16 cellular contexts compared by ENCODE assay signal in genomic region chr14:103552811-103553210, GRCh38. TPM values are rescaled to one million over a fixed set of nuclear protein-coding genes. Genes with fewer than 3 reads are reported as not detected.
DNase-seq lines count a peak whose midpoint lies in the region; ATAC-seq, FAIRE-seq and TF ChIP-seq lines count a peak whose summit lies in the region.
"Had no signal": no experiment of that assay in that cellular context is flagged by ENCODE, and none has a peak within 500 bp of the region (broad histone marks: within the 10 kb centered on the region; RNA-seq: fewer than 3 reads in every experiment).

No MANE protein-coding gene starts in this region.

- no peak for FAIRE-seq in A549 (lab: Jason Lieb, UNC)
- no peak for FAIRE-seq in astrocyte (lab: Jason Lieb, UNC)
- FAIRE-seq: GM12878 had no signal

- H3K36me3 ChIP-seq in astrocyte (ENCODE audit: insufficient read depth, low read length), result no peaks in the 10 kb centered on the region
- H3K36me3 ChIP-seq in left ventricle myocardium inferior, result no peaks in the 10 kb centered on the region
- no peaks in the 10 kb centered on the region for H3K36me3 ChIP-seq in rectal smooth muscle tissue (ENCODE audit: control insufficient read depth, insufficient read depth, low read length)

- H3K9me3 ChIP-seq in A549 (no peaks in the 10 kb centered on the region), astrocyte (ENCODE audit: insufficient read depth, low read depth, low read length) (no peaks in the 10 kb centered on the region), left ventricle myocardium inferior (replicated peaks) (no peaks in the 10 kb centered on the region)

- H3K4me2 ChIP-seq in A549, result peak overlapping the region; percentile 30; the same call in 2 of the 3 replicates
- H3K4me2 ChIP-seq in astrocyte (ENCODE audit: low read length), result peak overlapping the region; percentile 17

- intact Hi-C loops in left ventricle myocardium inferior (cut with micrococcal nuclease), result no loop called here

- H3K36me3 Mint-ChIP-seq in astrocyte (ENCODE audit: low read depth, unreplicated experiment), result peaks cover 7% of the 10 kb centered on the region
- H3K36me3 Mint-ChIP-seq in activated naive CD8-positive, alpha-beta T cell treated with anti-CD3 and anti-CD28 coated beads for 36 hours, result peaks cover 2% of the 10 kb centered on the region

- no peaks in the 10 kb centered on the region for H3K27me3 Mint-ChIP-seq in astrocyte (ENCODE audit: low read depth, unreplicated experiment)
- no peaks in the 10 kb centered on the region for H3K27me3 Mint-ChIP-seq in activated naive CD8-positive, alpha-beta T cell treated with anti-CD3 and anti-CD28 coated beads for 36 hours
- H3K27me3 Mint-ChIP-seq: activated CD4-positive, alpha-beta memory T cell treated with anti-CD3 and anti-CD28 coated beads, Interleukin-2, amount 10 ng/mL, durations not matched to agents 7 days and 5 days; dendritic cell treated with granulocyte-macrophage colony-stimulating factor and Interleukin-4, amounts not matched to agents 40 ng/mL and 50 ng/mL, for 4 days; stimulated activated naive CD8-positive, alpha-beta T cell treated with anti-CD3 and anti-CD28 coated beads, Interleukin-15, Interleukin-2, amounts not matched to agents 100 ng/mL and 50 ng/mL, for 24 hours had no signal

- CTCF ChIA-PET in A549 (lab: Yijun Ruan, JAX), result interaction anchor here (0.6 to 28.8 kb wide), 5 partner anchors 9 to 351 kb away, joined by 4 to 489 read pairs (median 6); partner anchors contain the start of genes BAG5 and CKB

- ATAC-seq in A549, result no peak; a peak in 1 of 6 replicates
- no peak for ATAC-seq in GM21737 (IDR thresholded peaks at IDR 0.05; ENCODE audit: unreplicated experiment)
- ATAC-seq: GM12878 had no signal

- POLR2A ChIA-PET in A549 (lab: Yijun Ruan, JAX), result interaction anchor here (0.8 to 1.5 kb wide), 2 partner anchors 9 to 31 kb away, joined by 3 to 10 read pairs; partner anchors contain the start of gene BAG5

- H3K4me3 ChIP-seq in A549, result no peak overlapping the region
- no peak overlapping the region for H3K4me3 ChIP-seq in astrocyte (ENCODE audit: insufficient read depth, low read depth, low read length)
- H3K4me3 ChIP-seq in left ventricle myocardium inferior, result peak overlapping the region; percentile 52
- H3K4me3 ChIP-seq in rectal smooth muscle tissue (ENCODE audit: low read length), result no peak overlapping the region
- H3K4me3 ChIP-seq: GM12878, SK-N-MC had no signal

- H3K79me2 ChIP-seq in astrocyte (ENCODE audit: insufficient read depth, low read length), result peaks cover 24% of the 10 kb centered on the region

- no peak overlapping the region for H2AFZ ChIP-seq in astrocyte (ENCODE audit: low read depth, low read length)

- DNase-seq in A549 (ENCODE audit: low read depth in 1 of 2, low spot score in 1 of 2) (no peak), astrocyte (ENCODE audit: low read depth) (no peak), left ventricle myocardium inferior (peak; percentile 15), NCI-H526 (lab: John Stamatoyannopoulos, UW) (no peak), HPDE6-E6E7 (ENCODE audit: extremely low spot score) (no peak)
- DNase-seq in activated naive CD8-positive, alpha-beta T cell treated with anti-CD3 and anti-CD28 coated beads for 36 hours, result no peak
- DNase-seq: activated CD4-positive, alpha-beta memory T cell treated with anti-CD3 and anti-CD28 coated beads, Interleukin-2, amount 10 ng/mL, durations not matched to agents 7 days and 5 days; amygdala; KG1; mesendoderm had no signal

- no peak for TF ChIP-seq RAD21 in A549 (conservative IDR thresholded peaks at IDR 0.05 in 1 of 2, IDR thresholded peaks at IDR 0.05 in 1 of 2)

- H3K27ac ChIP-seq in A549 (no peak overlapping the region), astrocyte (ENCODE audit: low read depth, low read length) (no peak overlapping the region), left ventricle myocardium inferior (replicated peaks) (peak overlapping the region; percentile 99), rectal smooth muscle tissue (ENCODE audit: low read depth, low read length) (peak overlapping the region; percentile 98)
- H3K27ac ChIP-seq: SK-N-MC had no signal

- H3K27me3 ChIP-seq in astrocyte (ENCODE audit: insufficient read depth, low read length) (no peaks in the 10 kb centered on the region), left ventricle myocardium inferior (ENCODE audit: low read depth) (no peaks in the 10 kb centered on the region), rectal smooth muscle tissue (ENCODE audit: control insufficient read depth, insufficient read depth, low read length) (no peaks in the 10 kb centered on the region)

- H3K4me1 Mint-ChIP-seq in astrocyte (ENCODE audit: low read depth, unreplicated experiment), result peaks cover 15% of the 10 kb centered on the region
- H3K4me1 Mint-ChIP-seq in activated naive CD8-positive, alpha-beta T cell treated with anti-CD3 and anti-CD28 coated beads for 36 hours, result peaks cover 4% of the 10 kb centered on the region

- H3K9me3 Mint-ChIP-seq in astrocyte (ENCODE audit: unreplicated experiment), result no peaks in the 10 kb centered on the region
- no peaks in the 10 kb centered on the region for H3K9me3 Mint-ChIP-seq in activated naive CD8-positive, alpha-beta T cell treated with anti-CD3 and anti-CD28 coated beads for 36 hours
- H3K9me3 Mint-ChIP-seq: activated CD4-positive, alpha-beta memory T cell treated with anti-CD3 and anti-CD28 coated beads, Interleukin-2, amount 10 ng/mL, durations not matched to agents 7 days and 5 days; dendritic cell treated with granulocyte-macrophage colony-stimulating factor and Interleukin-4, amounts not matched to agents 40 ng/mL and 50 ng/mL, for 4 days; stimulated activated naive CD8-positive, alpha-beta T cell treated with anti-CD3 and anti-CD28 coated beads, Interleukin-15, Interleukin-2, amounts not matched to agents 100 ng/mL and 50 ng/mL, for 24 hours had no signal

- no peak overlapping the region for H3K27ac Mint-ChIP-seq in astrocyte (ENCODE audit: unreplicated experiment)
- no peak overlapping the region for H3K27ac Mint-ChIP-seq in activated naive CD8-positive, alpha-beta T cell treated with anti-CD3 and anti-CD28 coated beads for 36 hours
- H3K27ac Mint-ChIP-seq: activated CD4-positive, alpha-beta memory T cell treated with anti-CD3 and anti-CD28 coated beads, Interleukin-2, amount 10 ng/mL, durations not matched to agents 7 days and 5 days; dendritic cell treated with granulocyte-macrophage colony-stimulating factor and Interleukin-4, amounts not matched to agents 40 ng/mL and 50 ng/mL, for 4 days; stimulated activated naive CD8-positive, alpha-beta T cell treated with anti-CD3 and anti-CD28 coated beads, Interleukin-15, Interleukin-2, amounts not matched to agents 100 ng/mL and 50 ng/mL, for 24 hours had no signal

- no peak overlapping the region for H3K9ac ChIP-seq in astrocyte (ENCODE audit: low read length)
- H3K9ac ChIP-seq in rectal smooth muscle tissue (ENCODE audit: low read length), result no peak overlapping the region

- 92% methylated on average over 12 of the region's 12 CpGs for WGBS in A549 (ENCODE audit: missing lambda C conversion rate)

- no peak for TF ChIP-seq POLR2A in A549 (IDR thresholded peaks at IDR 0.05; ENCODE audit: low read length)

- H3K4me3 Mint-ChIP-seq in astrocyte (ENCODE audit: unreplicated experiment), result peak overlapping the region; percentile 54
- no peak overlapping the region for H3K4me3 Mint-ChIP-seq in activated naive CD8-positive, alpha-beta T cell treated with anti-CD3 and anti-CD28 coated beads for 36 hours
- H3K4me3 Mint-ChIP-seq: activated CD4-positive, alpha-beta memory T cell treated with anti-CD3 and anti-CD28 coated beads, Interleukin-2, amount 10 ng/mL, durations not matched to agents 7 days and 5 days; dendritic cell treated with granulocyte-macrophage colony-stimulating factor and Interleukin-4, amounts not matched to agents 40 ng/mL and 50 ng/mL, for 4 days; stimulated activated naive CD8-positive, alpha-beta T cell treated with anti-CD3 and anti-CD28 coated beads, Interleukin-15, Interleukin-2, amounts not matched to agents 100 ng/mL and 50 ng/mL, for 24 hours had no signal

- TF ChIP-seq EP300 in A549 (IDR thresholded peaks at IDR 0.05), result no peak

- H4K20me1 ChIP-seq in astrocyte (ENCODE audit: insufficient read depth, low read length), result peaks cover 45% of the 10 kb centered on the region

- H3K4me1 ChIP-seq in A549 (peaks cover 14% of the 10 kb centered on the region; the same call in 2 of the 3 replicates), astrocyte (ENCODE audit: insufficient read depth, low read length) (peaks cover 10% of the 10 kb centered on the region), left ventricle myocardium inferior (peaks cover 89% of the 10 kb centered on the region), rectal smooth muscle tissue (ENCODE audit: control insufficient read depth, insufficient read depth, low read length) (peaks cover 47% of the 10 kb centered on the region)

- TF ChIP-seq CTCF in A549 (IDR thresholded peaks at IDR 0.05) (no peak), astrocyte (IDR thresholded peaks at IDR 0.05; ENCODE audit: insufficient read depth, low read depth, low read length) (no peak), left ventricle myocardium inferior (IDR thresholded peaks at IDR 0.05; ENCODE audit: borderline replicate concordance) (no peak)

RNA-seq across cellular contexts. Expression of gene BAG5, which starts 9.6 kb away (rescaled TPM):
- polyA plus RNA-seq in A549 (2011; rRNA removed) (20.4 and 20.8 TPM in 2 replicates), A549 (2017; fragmentation: RNase III; extraction: RNeasy Plus Mini Kit Qiagen cat#74134 plus additional on column Dnase treatment) (23.8 to 25.4 TPM (median 24.8 TPM) in 3 replicates)
- 4.7 and 5.6 TPM in 2 replicates for polyA plus RNA-seq in A549 (2012; cell fraction: cytosol; rRNA removed)
- polyA plus RNA-seq in A549 (2012; cell fraction: nucleus; rRNA removed), result 2.6 and 4.8 TPM in 2 replicates
- polyA minus RNA-seq in A549 (2011; rRNA and poly(A)+ RNA removed), result 16.9 and 19.1 TPM in 2 replicates
- total RNA-seq in astrocyte (32.3 and 35.2 TPM in 2 replicates), left ventricle myocardium inferior (16.7 TPM)
- 10 to 100 TPM; 36.3 to 38.9 TPM for total RNA-seq in activated naive CD8-positive, alpha-beta T cell treated with anti-CD3 and anti-CD28 coated beads for 36 hours

RNA-seq across cellular contexts. Expression of gene COA8, which starts 9.9 kb away (rescaled TPM):
- 23.2 and 29.8 TPM in 2 replicates for polyA plus RNA-seq in A549 (2011; rRNA removed)
- polyA plus RNA-seq in A549 (2012; cell fraction: cytosol; rRNA removed), result 11.0 and 14.3 TPM in 2 replicates
- polyA plus RNA-seq in A549 (2012; cell fraction: nucleus; rRNA removed), result 5.5 and 5.6 TPM in 2 replicates
- polyA plus RNA-seq in A549 (2017; fragmentation: RNase III; extraction: RNeasy Plus Mini Kit Qiagen cat#74134 plus additional on column Dnase treatment), result 32.1 to 38.2 TPM (median 34.9 TPM) in 3 replicates
- 3.6 and 4.1 TPM in 2 replicates for polyA minus RNA-seq in A549 (2011; rRNA and poly(A)+ RNA removed)
- 56.2 TPM in 2 replicates for total RNA-seq in astrocyte
- total RNA-seq in left ventricle myocardium inferior, result 48.3 TPM
- total RNA-seq in activated naive CD8-positive, alpha-beta T cell treated with anti-CD3 and anti-CD28 coated beads for 36 hours, result 10 to 100 TPM; 42.9 to 44.2 TPM

RNA-seq across cellular contexts. Expression of gene TRMT61A, which starts 23.8 kb away (rescaled TPM):
- polyA plus RNA-seq in A549 (2011; rRNA removed) (8.3 TPM in 2 replicates), A549 (2017; fragmentation: RNase III; extraction: RNeasy Plus Mini Kit Qiagen cat#74134 plus additional on column Dnase treatment) (19.3 to 20.5 TPM (median 19.4 TPM) in 3 replicates)
- 27.2 and 40.2 TPM in 2 replicates for polyA plus RNA-seq in A549 (2012; cell fraction: cytosol; rRNA removed)
- polyA plus RNA-seq in A549 (2012; cell fraction: nucleus; rRNA removed), result 56.6 and 72.3 TPM in 2 replicates
- 7.1 and 8.4 TPM in 2 replicates for polyA minus RNA-seq in A549 (2011; rRNA and poly(A)+ RNA removed)
- total RNA-seq in astrocyte (11.9 and 12.4 TPM in 2 replicates), left ventricle myocardium inferior (5.9 TPM)
- total RNA-seq in activated naive CD8-positive, alpha-beta T cell treated with anti-CD3 and anti-CD28 coated beads for 36 hours, result 10 to 100 TPM; 20.6 to 22.1 TPM

RNA-seq across cellular contexts. Expression of gene CKB, which starts 30.2 kb away (rescaled TPM):
- polyA plus RNA-seq in A549 (2011; rRNA removed) (39.4 and 52.3 TPM in 2 replicates), A549 (2017; fragmentation: RNase III; extraction: RNeasy Plus Mini Kit Qiagen cat#74134 plus additional on column Dnase treatment) (63.6 to 79.8 TPM (median 72.0 TPM) in 3 replicates)
- 209 and 212 TPM in 2 replicates for polyA plus RNA-seq in A549 (2012; cell fraction: cytosol; rRNA removed)
- polyA plus RNA-seq in A549 (2012; cell fraction: nucleus; rRNA removed), result 253 and 407 TPM in 2 replicates
- 13.0 and 19.4 TPM in 2 replicates for polyA minus RNA-seq in A549 (2011; rRNA and poly(A)+ RNA removed)
- total RNA-seq in astrocyte (174 and 178 TPM in 2 replicates), left ventricle myocardium inferior (661 TPM)
- total RNA-seq in activated naive CD8-positive, alpha-beta T cell treated with anti-CD3 and anti-CD28 coated beads for 36 hours, result 1 to 10 TPM; 3.1 to 3.3 TPM

Comparison
In these comparisons a context has a peak if more than half of its experiments do, and no peak if none do; other contexts are left out.
1. H3K27ac ChIP-seq: peak in left ventricle myocardium inferior (single experiment) and rectal smooth muscle tissue (single experiment); none in A549 (0 of 2) and astrocyte (single experiment).